In the genomic region with DNA sequence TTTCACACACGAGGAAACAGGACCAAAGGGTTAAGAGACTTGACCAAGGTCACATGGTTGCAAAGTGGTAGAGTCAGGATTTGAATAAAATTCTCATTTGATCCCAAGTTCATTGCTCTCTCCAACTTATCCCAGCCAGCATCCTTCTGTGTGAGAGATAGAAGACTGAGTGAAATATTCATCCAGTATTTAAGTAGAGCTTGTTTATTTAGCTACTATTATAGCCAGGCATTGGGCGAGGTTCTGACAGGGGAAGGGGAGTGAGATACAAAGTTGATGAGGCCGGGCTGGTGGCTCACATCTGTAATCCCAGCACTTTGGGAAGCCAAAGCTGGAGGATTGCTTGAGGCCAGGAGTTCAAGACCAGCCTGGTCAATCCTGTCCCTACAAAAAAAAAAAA, we compare ENCODE assay signal across 21 cellular contexts. TPM values are rescaled to one million over a fixed set of nuclear protein-coding genes. Genes with fewer than 3 reads are reported as not detected.
A peak's percentile ranks its signal among the peaks of the same experiment; 100 is the strongest.
DNase-seq lines count a peak whose midpoint lies in the region; ATAC-seq and TF ChIP-seq lines count a peak whose summit lies in the region.
"Had no signal": no experiment of that assay in that cellular context is flagged by ENCODE, and none has a peak within 500 bp of the region (broad histone marks: within the 10 kb centered on the region; RNA-seq: fewer than 3 reads in every experiment).

No MANE protein-coding gene starts in this region.

- peak overlapping the region; percentile 19 to 52 for H3K27ac Mint-ChIP-seq in stimulated activated naive CD8-positive, alpha-beta T cell treated with anti-CD3 and anti-CD28 coated beads, Interleukin-15, amount 100 ng/mL, for 72 hours
- H3K27ac Mint-ChIP-seq in central memory CD8-positive, alpha-beta T cell (ENCODE audit: low read depth), result peak overlapping the region; percentile 93
- H3K27ac Mint-ChIP-seq: progenitor cell of endocrine pancreas, type B pancreatic cell had no signal

- no peak overlapping the region for H2AFZ ChIP-seq in SU-DHL-6 (ENCODE audit: low read depth, low read length, severe bottlenecking)

- no peaks in the 10 kb centered on the region for H3K9me3 Mint-ChIP-seq in stimulated activated naive CD8-positive, alpha-beta T cell treated with anti-CD3 and anti-CD28 coated beads, Interleukin-15, amount 100 ng/mL, for 72 hours
- peaks cover 5% of the 10 kb centered on the region for H3K9me3 Mint-ChIP-seq in central memory CD8-positive, alpha-beta T cell
- H3K9me3 Mint-ChIP-seq: type B pancreatic cell had no signal

- H3K9me2 ChIP-seq in SU-DHL-6 (replicated peaks; ENCODE audit: insufficient read depth, low read length), result no peaks in the 10 kb centered on the region

- H3K27ac ChIP-seq in SU-DHL-6 (ENCODE audit: low read depth, low read length), result peak overlapping the region; percentile 34; the same call in 1 of the 2 replicates
- H3K27ac ChIP-seq in gastroesophageal sphincter, result no peak overlapping the region
- no peak overlapping the region for H3K27ac ChIP-seq in sigmoid colon

- WGBS in gastroesophageal sphincter (ENCODE audit: low coverage in 1 of 2), 2 donors, result 44 to 50% methylated on average over 2 of the region's 3 CpGs
- WGBS in sigmoid colon, 2 donors, result 57 to 71% methylated on average over 3 of the region's 3 CpGs

- H3K4me1 ChIP-seq in gastroesophageal sphincter (no peaks in the 10 kb centered on the region), sigmoid colon (no peaks in the 10 kb centered on the region)

- DNase-seq in stimulated activated naive CD8-positive, alpha-beta T cell treated with anti-CD3 and anti-CD28 coated beads, Interleukin-15, amount 100 ng/mL, for 72 hours, result no peak
- DNase-seq in stimulated activated naive CD8-positive, alpha-beta T cell treated with anti-CD3 and anti-CD28 coated beads, Interleukin-15, Interleukin-2, amounts not matched to agents 100 U/mL and 50 U/mL, for 24 hours, result no peak
- DNase-seq in central memory CD8-positive, alpha-beta T cell (ENCODE audit: low spot score in 2 of 2), result no peak
- DNase-seq in retina, result no peak
- no peak for DNase-seq in sigmoid colon
- DNase-seq: activated naive CD4-positive, alpha-beta T cell treated with anti-CD3 and anti-CD28 coated beads, Interleukin-2, amount 50 U/mL, for 16 hours; central memory CD4-positive, alpha-beta T cell; GDM1; GOT3; MG63; NCI-H1417; NCI-H2081; OCI-M1 had no signal

- H3K79me2 ChIP-seq in SU-DHL-6 (ENCODE audit: insufficient read depth, low read length), result peaks cover 55% of the 10 kb centered on the region

- TF ChIP-seq POLR2A in gastroesophageal sphincter (IDR thresholded peaks at IDR 0.05) (no peak), sigmoid colon (IDR thresholded peaks at IDR 0.05) (no peak)

- H4K20me1 ChIP-seq in SU-DHL-6 (ENCODE audit: low read depth, low read length), result no peaks in the 10 kb centered on the region

- intact Hi-C loops in sigmoid colon (cut with DNase I), result no loop called here

- H3K27me3 ChIP-seq in SU-DHL-6 (ENCODE audit: low read length), result no peaks in the 10 kb centered on the region
- peaks cover 54% of the 10 kb centered on the region for H3K27me3 ChIP-seq in gastroesophageal sphincter
- H3K27me3 ChIP-seq in sigmoid colon, result peaks cover 0 to 39% (median 18%) of the 10 kb centered on the region in 3 donors
- H3K27me3 ChIP-seq: MG63 had no signal

- no peak overlapping the region for H3K4me2 ChIP-seq in SU-DHL-6 (ENCODE audit: low read depth, low read length, poor library complexity, severe bottlenecking)

- H3K4me1 Mint-ChIP-seq in stimulated activated naive CD8-positive, alpha-beta T cell treated with anti-CD3 and anti-CD28 coated beads, Interleukin-15, amount 100 ng/mL, for 72 hours, result peaks cover 68% of the 10 kb centered on the region
- H3K4me1 Mint-ChIP-seq in central memory CD8-positive, alpha-beta T cell, result peaks cover 70% of the 10 kb centered on the region

- no peak overlapping the region for H3K4me3 ChIP-seq in SU-DHL-6 (ENCODE audit: insufficient read depth, low read length, poor library complexity, severe bottlenecking)
- H3K4me3 ChIP-seq in gastroesophageal sphincter, result no peak overlapping the region
- H3K4me3 ChIP-seq in sigmoid colon, result no peak overlapping the region
- H3K4me3 ChIP-seq: K562, MG63 had no signal

- ATAC-seq in stimulated activated naive CD8-positive, alpha-beta T cell treated with anti-CD3 and anti-CD28 coated beads, Interleukin-15, amount 100 ng/mL, for 72 hours, result no peak
- no peak for ATAC-seq in stimulated activated naive CD8-positive, alpha-beta T cell treated with anti-CD3 and anti-CD28 coated beads, Interleukin-15, Interleukin-2, amounts not matched to agents 100 U/mL and 50 U/mL, for 24 hours
- ATAC-seq in central memory CD8-positive, alpha-beta T cell (replicated peaks; ENCODE audit: extremely low read depth, poor library complexity, severe bottlenecking), result no peak
- no peak for ATAC-seq in gastroesophageal sphincter
- ATAC-seq: K562 had no signal

- TF ChIP-seq CTCF in SU-DHL-6 (IDR thresholded peaks at IDR 0.05; ENCODE audit: insufficient read depth, low read length, poor library complexity, severe bottlenecking) (no peak), gastroesophageal sphincter (IDR thresholded peaks at IDR 0.05) (no peak), sigmoid colon (IDR thresholded peaks at IDR 0.05) (no peak)

- peaks cover 95% of the 10 kb centered on the region for H3K36me3 Mint-ChIP-seq in central memory CD8-positive, alpha-beta T cell (ENCODE audit: insufficient read depth)
- H3K36me3 Mint-ChIP-seq: type B pancreatic cell had no signal

- no peak for TF ChIP-seq EP300 in gastroesophageal sphincter (IDR thresholded peaks at IDR 0.05)
- TF ChIP-seq EP300 in sigmoid colon (IDR thresholded peaks at IDR 0.05), result no peak

- peak overlapping the region; percentile 26 to 60 for H3K4me3 Mint-ChIP-seq in stimulated activated naive CD8-positive, alpha-beta T cell treated with anti-CD3 and anti-CD28 coated beads, Interleukin-15, amount 100 ng/mL, for 72 hours
- peak overlapping the region; percentile 99 for H3K4me3 Mint-ChIP-seq in central memory CD8-positive, alpha-beta T cell
- H3K4me3 Mint-ChIP-seq: type B pancreatic cell had no signal

- no peak overlapping the region for H3K9ac ChIP-seq in SU-DHL-6 (ENCODE audit: low read length)

- peaks cover 4% of the 10 kb centered on the region for H3F3A ChIP-seq in SU-DHL-6 (ENCODE audit: insufficient read depth)

- H3K9me3 ChIP-seq in SU-DHL-6 (ENCODE audit: insufficient read depth, low read length), result no peaks in the 10 kb centered on the region
- no peaks in the 10 kb centered on the region for H3K9me3 ChIP-seq in gastroesophageal sphincter
- H3K9me3 ChIP-seq in sigmoid colon, result no peaks in the 10 kb centered on the region
- H3K9me3 ChIP-seq: MG63 had no signal

- no peaks in the 10 kb centered on the region for H3K27me3 Mint-ChIP-seq in stimulated activated naive CD8-positive, alpha-beta T cell treated with anti-CD3 and anti-CD28 coated beads, Interleukin-15, amount 100 ng/mL, for 72 hours
- H3K27me3 Mint-ChIP-seq in central memory CD8-positive, alpha-beta T cell, result no peaks in the 10 kb centered on the region
- H3K27me3 Mint-ChIP-seq: progenitor cell of endocrine pancreas had no signal

- H3K36me3 ChIP-seq in SU-DHL-6 (ENCODE audit: low read length), result peaks cover 32% of the 10 kb centered on the region
- no peaks in the 10 kb centered on the region for H3K36me3 ChIP-seq in gastroesophageal sphincter
- no peaks in the 10 kb centered on the region for H3K36me3 ChIP-seq in sigmoid colon
- H3K36me3 ChIP-seq: MG63 had no signal

RNA-seq across cellular contexts. Expression of a gene that starts 4.4 kb away (rescaled TPM):
- total RNA-seq in gastroesophageal sphincter, result 1 to 10 TPM in 2 of 4 donors, under 1 TPM in 2; 0.30 to 4.2 (median 0.97) TPM
- 1 to 10 TPM; 1.1 to 3.8 (median 2.6) TPM for total RNA-seq in sigmoid colon
- 10 to 100 TPM in 1 of 3 donors, 1 to 10 TPM in 1, under 1 TPM in 1; 0.60 to 20.7 (median 2.8) TPM for polyA plus RNA-seq in sigmoid colon
- total RNA-seq: dermis microvascular lymphatic vessel endothelial cell, endothelial cell of umbilical vein, lung microvascular endothelial cell had no signal
- polyA plus RNA-seq: endothelial cell of umbilical vein had no signal

RNA-seq across cellular contexts. Expression of a gene that starts 31.3 kb away (rescaled TPM):
- total RNA-seq in gastroesophageal sphincter (10 to 100 TPM; 21.6 to 36.1 (median 25.2) TPM), sigmoid colon (10 to 100 TPM; 25.0 to 32.3 (median 25.3) TPM)
- polyA plus RNA-seq in sigmoid colon, result 100 to 1,000 TPM in 2 of 3 donors, 10 to 100 TPM in 1; 80.5 to 213 (median 175) TPM

RNA-seq across cellular contexts. Expression of a gene that starts 47.2 kb away (rescaled TPM):
- total RNA-seq in gastroesophageal sphincter (10 to 100 TPM; 10.9 to 17.4 (median 13.8) TPM), sigmoid colon (10 to 100 TPM; 10.5 to 19.9 (median 16.5) TPM)
- 100 to 1,000 TPM; 140 to 175 (median 156) TPM for polyA plus RNA-seq in sigmoid colon

RNA-seq across cellular contexts. Expression of a gene that starts 49.4 kb away (rescaled TPM):
- 10 to 100 TPM; 41.3 to 87.8 (median 50.9) TPM for total RNA-seq in gastroesophageal sphincter
- total RNA-seq in sigmoid colon, result 10 to 100 TPM; 32.4 to 55.9 (median 42.7) TPM
- 10 to 100 TPM; 46.2 to 61.0 (median 54.8) TPM for polyA plus RNA-seq in sigmoid colon

RNA-seq across cellular contexts. Expression of a gene that starts 57.7 kb away (rescaled TPM):
- total RNA-seq in gastroesophageal sphincter, result 10 to 100 TPM; 15.3 to 31.6 (median 19.3) TPM
- total RNA-seq in sigmoid colon, result 10 to 100 TPM; 10.3 to 15.5 (median 13.1) TPM
- 10 to 100 TPM in 1 of 3 donors, 1 to 10 TPM in 2; 6.0 to 12.0 (median 8.3) TPM for polyA plus RNA-seq in sigmoid colon
